Comparison of ENCODE assay signal across 14 cellular contexts in the genomic region with DNA sequence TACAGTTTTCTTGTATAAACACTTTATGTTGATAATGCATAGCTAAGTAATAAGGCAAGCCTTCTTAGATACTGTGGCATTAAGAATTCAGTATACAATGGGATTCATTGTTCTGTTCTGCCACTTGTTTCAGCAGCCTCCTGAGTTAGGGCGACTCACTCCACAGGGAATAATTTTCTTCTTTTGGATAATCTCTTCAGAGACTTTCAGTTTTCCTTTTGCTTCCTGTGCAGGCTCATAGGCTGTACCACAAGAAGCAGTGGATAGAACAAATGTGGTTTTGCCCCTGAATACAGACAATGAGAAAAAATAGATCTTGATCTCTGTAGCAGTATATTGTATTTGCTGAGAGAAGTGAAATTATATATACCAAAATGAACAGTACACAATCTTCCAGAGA.
DNase-seq lines count a peak whose midpoint lies in the region; ATAC-seq, FAIRE-seq and TF ChIP-seq lines count a peak whose summit lies in the region.
"Had no signal": no experiment of that assay in that cellular context is flagged by ENCODE, and none has a peak within 500 bp of the region (broad histone marks: within the 10 kb centered on the region; RNA-seq: fewer than 3 reads in every experiment).

No MANE protein-coding gene starts in this region.

- H3K27me3 ChIP-seq in spleen (replicated peaks in 1 of 7): no peaks in the 10 kb centered on the region
- H3K27me3 ChIP-seq: cardiac muscle cell had no signal

- WGBS in spleen, 5 donors: 49 to 69% (median 53%) methylated on average over 1 of the region's 1 CpG

- no peak overlapping the region for H3K27ac Mint-ChIP-seq in nephron progenitor cell

- no peak for FAIRE-seq in RCC 7860 (lab: Jason Lieb, UNC)
- FAIRE-seq: endometrium had no signal

- DNase-seq in H4 (ENCODE audit: low spot score) (peak; percentile 31), RCC 7860 (ENCODE audit: low spot score) (peak; percentile 45), fibroblast of pulmonary artery (ENCODE audit: low read depth) (peak; percentile 35), sciatic nerve (ENCODE audit: low spot score) (no peak), nephron progenitor cell (no peak), spleen (no peak)
- DNase-seq in central memory CD4-positive, alpha-beta T cell: no peak
- DNase-seq: HCEC 1CT had no signal

- peaks cover 4% of the 10 kb centered on the region for H3K27me3 Mint-ChIP-seq in nephron progenitor cell (ENCODE audit: low read depth, poor library complexity)

- H3K4me1 ChIP-seq in spleen: peaks cover 0 to 8% (median 0%) of the 10 kb centered on the region in 6 donors

- H3K4me1 Mint-ChIP-seq in nephron progenitor cell: peaks cover 25% of the 10 kb centered on the region

- H3K9me3 ChIP-seq in spleen: no peaks in the 10 kb centered on the region

- H3K9me3 Mint-ChIP-seq in nephron progenitor cell: no peaks in the 10 kb centered on the region
- H3K9me3 Mint-ChIP-seq: neural crest cell had no signal

- TF ChIP-seq CTCF in fibroblast of pulmonary artery (IDR thresholded peaks at IDR 0.05; ENCODE audit: low read length, missing control alignments) (no peak), nephron progenitor cell (IDR thresholded peaks at IDR 0.05) (no peak), spleen (IDR thresholded peaks at IDR 0.05 in 8 of 11, conservative IDR thresholded peaks at IDR 0.05 in 3 of 11) (no peak)

- TF ChIP-seq POLR2A in spleen (IDR thresholded peaks at IDR 0.05): no peak

- H3K36me3 ChIP-seq in spleen: peaks cover 0 to 28% (median 6%) of the 10 kb centered on the region in 6 donors
- H3K36me3 ChIP-seq: cardiac muscle cell, WERI-Rb-1 had no signal

- no peak overlapping the region for H3K4me3 ChIP-seq in fibroblast of pulmonary artery (replicated peaks; ENCODE audit: low read depth, low read length)
- no peak overlapping the region for H3K4me3 ChIP-seq in spleen
- H3K4me3 ChIP-seq: cardiac muscle cell, SK-N-MC had no signal

- no peaks in the 10 kb centered on the region for H3K36me3 Mint-ChIP-seq in nephron progenitor cell (ENCODE audit: low read depth)

- peak; percentile 69 for ATAC-seq in sciatic nerve
- ATAC-seq in GM19023 (IDR thresholded peaks at IDR 0.05; ENCODE audit: unreplicated experiment): no peak

- no peak overlapping the region for H3K27ac ChIP-seq in spleen
- H3K27ac ChIP-seq: cardiac muscle cell, SK-N-MC, WERI-Rb-1 had no signal

- intact Hi-C loops in sciatic nerve (cut with DNase I): no loop called here
- intact Hi-C loops in spleen (cut with DNase I; ENCODE audit: low total_unique reads): no loop called here

- H3K4me3 Mint-ChIP-seq in nephron progenitor cell: no peak overlapping the region
- H3K4me3 Mint-ChIP-seq: neural crest cell had no signal

Comparison
In these comparisons a context has a peak if more than half of its experiments do, and no peak if none do; other contexts are left out.
1. DNase-seq: peak in H4 (single experiment), RCC 7860 (single experiment) and fibroblast of pulmonary artery (single experiment); none in sciatic nerve (single experiment), central memory CD4-positive, alpha-beta T cell (single experiment), nephron progenitor cell (single experiment) and spleen (single experiment).